In genomic region chr1:50421366-50421748, GRCh38 we compare ENCODE assay signal across 15 cellular contexts. TPM values are rescaled to one million over a fixed set of nuclear protein-coding genes. Genes with fewer than 3 reads are reported as not detected.
DNase-seq lines count a peak whose midpoint lies in the region; ATAC-seq and TF ChIP-seq lines count a peak whose summit lies in the region.
"Had no signal": no experiment of that assay in that cellular context is flagged by ENCODE, and none has a peak within 500 bp of the region (broad histone marks: within the 10 kb centered on the region; RNA-seq: fewer than 3 reads in every experiment).

No MANE protein-coding gene starts in this region.

- no peaks in the 10 kb centered on the region for H3K36me3 ChIP-seq in suprapubic skin

- H3K27ac ChIP-seq in suprapubic skin = no peak overlapping the region

- no peak for TF ChIP-seq CTCF in suprapubic skin (IDR thresholded peaks at IDR 0.05)

- H3K4me3 ChIP-seq in iPS-18c (ENCODE audit: insufficient read depth, low read depth, low read length) = peak overlapping the region; percentile 32; the same call in 1 of the 2 replicates
- peak overlapping the region; percentile 21 for H3K4me3 ChIP-seq in suprapubic skin

- H3K36me3 Mint-ChIP-seq in activated naive CD8-positive, alpha-beta T cell treated with anti-CD3 and anti-CD28 coated beads, Interleukin-2, amount 10 ng/mL, durations not matched to agents 7 days and 5 days = peaks cover 2% of the 10 kb centered on the region
- H3K36me3 Mint-ChIP-seq in activated naive CD8-positive, alpha-beta T cell treated with anti-CD3 and anti-CD28 coated beads, Interleukin-2, amount 50 U/mL, for 24 hours (ENCODE audit: low read depth) = no peaks in the 10 kb centered on the region
- peaks cover 24% of the 10 kb centered on the region for H3K36me3 Mint-ChIP-seq in T-helper 17 cell (ENCODE audit: low read depth)

- POLR2A ChIA-PET in activated naive CD8-positive, alpha-beta T cell treated with anti-CD3 and anti-CD28 coated beads, Interleukin-2, amount 10 ng/mL, durations not matched to agents 7 days and 5 days (lab: Charles Lee) = no interaction called here

- TF ChIP-seq EP300 in suprapubic skin (IDR thresholded peaks at IDR 0.05) = no peak

- peaks cover 84% of the 10 kb centered on the region for H3K27me3 Mint-ChIP-seq in activated naive CD8-positive, alpha-beta T cell treated with anti-CD3 and anti-CD28 coated beads, Interleukin-2, amount 10 ng/mL, durations not matched to agents 7 days and 5 days
- peaks cover 82% of the 10 kb centered on the region for H3K27me3 Mint-ChIP-seq in activated naive CD8-positive, alpha-beta T cell treated with anti-CD3 and anti-CD28 coated beads, Interleukin-2, amount 50 U/mL, for 24 hours
- peaks cover 84% of the 10 kb centered on the region for H3K27me3 Mint-ChIP-seq in T-helper 17 cell

- ATAC-seq in activated naive CD8-positive, alpha-beta T cell treated with anti-CD3 and anti-CD28 coated beads, Interleukin-2, amount 10 ng/mL, durations not matched to agents 7 days and 5 days (ENCODE audit: low read depth) = no peak
- no peak for ATAC-seq in activated naive CD8-positive, alpha-beta T cell treated with anti-CD3 and anti-CD28 coated beads, Interleukin-2, amount 50 U/mL, for 24 hours
- no peak for ATAC-seq in T-helper 17 cell
- ATAC-seq in HG03565 (IDR thresholded peaks at IDR 0.05; ENCODE audit: unreplicated experiment) = no peak
- ATAC-seq in GM21447 (IDR thresholded peaks at IDR 0.05; ENCODE audit: unreplicated experiment) = no peak
- no peak for ATAC-seq in GM21360 (IDR thresholded peaks at IDR 0.05; ENCODE audit: unreplicated experiment)

- peak overlapping the region; percentile 40 for H3K4me3 Mint-ChIP-seq in activated naive CD8-positive, alpha-beta T cell treated with anti-CD3 and anti-CD28 coated beads, Interleukin-2, amount 10 ng/mL, durations not matched to agents 7 days and 5 days
- H3K4me3 Mint-ChIP-seq in activated naive CD8-positive, alpha-beta T cell treated with anti-CD3 and anti-CD28 coated beads, Interleukin-2, amount 50 U/mL, for 24 hours = no peak overlapping the region
- H3K4me3 Mint-ChIP-seq in T-helper 17 cell = peak overlapping the region; percentile 98

- peaks cover 42% of the 10 kb centered on the region for H3K4me1 Mint-ChIP-seq in activated naive CD8-positive, alpha-beta T cell treated with anti-CD3 and anti-CD28 coated beads, Interleukin-2, amount 10 ng/mL, durations not matched to agents 7 days and 5 days
- peaks cover 49% of the 10 kb centered on the region for H3K4me1 Mint-ChIP-seq in activated naive CD8-positive, alpha-beta T cell treated with anti-CD3 and anti-CD28 coated beads, Interleukin-2, amount 50 U/mL, for 24 hours
- peaks cover 40% of the 10 kb centered on the region for H3K4me1 Mint-ChIP-seq in T-helper 17 cell

- H3K4me1 ChIP-seq in suprapubic skin = peaks cover 89% of the 10 kb centered on the region

- no peak for DNase-seq in activated naive CD8-positive, alpha-beta T cell treated with anti-CD3 and anti-CD28 coated beads, Interleukin-2, amount 10 ng/mL, durations not matched to agents 7 days and 5 days
- no peak for DNase-seq in activated naive CD8-positive, alpha-beta T cell treated with anti-CD3 and anti-CD28 coated beads, Interleukin-2, amount 50 U/mL, for 24 hours
- DNase-seq in T-helper 17 cell (no peak), suprapubic skin (ENCODE audit: low spot score in 2 of 2) (no peak)
- DNase-seq: activated CD4-positive, alpha-beta T cell treated with anti-CD3 and anti-CD28 coated beads for 4 hours; activated gamma-delta T cell treated with Interleukin-2 at 50 U/mL for 16 hours; esophagus squamous epithelium; hypothalamus; NCI-H2227 treated with DMSO at 0.1 percent for 48 hours; OCI-M1 had no signal

- H3K27ac Mint-ChIP-seq in activated naive CD8-positive, alpha-beta T cell treated with anti-CD3 and anti-CD28 coated beads, Interleukin-2, amount 10 ng/mL, durations not matched to agents 7 days and 5 days = peak overlapping the region; percentile 49
- no peak overlapping the region for H3K27ac Mint-ChIP-seq in activated naive CD8-positive, alpha-beta T cell treated with anti-CD3 and anti-CD28 coated beads, Interleukin-2, amount 50 U/mL, for 24 hours
- H3K27ac Mint-ChIP-seq in T-helper 17 cell = no peak overlapping the region

- H3K9me3 ChIP-seq in T-helper 17 cell (ENCODE audit: control insufficient read depth, low read length, poor library complexity, severe bottlenecking) (no peaks in the 10 kb centered on the region), iPS-18c (ENCODE audit: control insufficient read depth, insufficient read depth, low read length) (peaks cover 5% of the 10 kb centered on the region), suprapubic skin (no peaks in the 10 kb centered on the region)
- H3K9me3 ChIP-seq: esophagus squamous epithelium had no signal

- no peak for TF ChIP-seq POLR2A in suprapubic skin (IDR thresholded peaks at IDR 0.05)

- H3K9me3 Mint-ChIP-seq in activated naive CD8-positive, alpha-beta T cell treated with anti-CD3 and anti-CD28 coated beads, Interleukin-2, amount 10 ng/mL, durations not matched to agents 7 days and 5 days = no peaks in the 10 kb centered on the region
- H3K9me3 Mint-ChIP-seq in activated naive CD8-positive, alpha-beta T cell treated with anti-CD3 and anti-CD28 coated beads, Interleukin-2, amount 50 U/mL, for 24 hours = no peaks in the 10 kb centered on the region

- peaks cover 100% of the 10 kb centered on the region for H3K27me3 ChIP-seq in suprapubic skin

- 4% methylated on average over 24 of the region's 38 CpGs for WGBS in suprapubic skin

RNA-seq across cellular contexts. Expression of gene DMRTA2, which starts 1.9 kb away (rescaled TPM):
- not detected for total RNA-seq in activated naive CD8-positive, alpha-beta T cell treated with anti-CD3 and anti-CD28 coated beads, Interleukin-2, amount 10 ng/mL, durations not matched to agents 7 days and 5 days
- total RNA-seq in T-helper 17 cell = not detected
- not detected for total RNA-seq in suprapubic skin
- total RNA-seq: pulmonary artery endothelial cell had no signal
